ENCODE assay signal across 8 cellular contexts in genomic region chr13:32381539-32381938, GRCh38. TPM values are rescaled to one million over a fixed set of nuclear protein-coding genes. Genes with fewer than 3 reads are reported as not detected.
DNase-seq lines count a peak whose midpoint lies in the region; ATAC-seq and TF ChIP-seq lines count a peak whose summit lies in the region.

No MANE protein-coding gene starts in this region.

- H2AFZ ChIP-seq in Loucy (ENCODE audit: low read length): no peak overlapping the region

- H3K9me3 ChIP-seq in Loucy (ENCODE audit: insufficient read depth, low read depth, low read length) (no peaks in the 10 kb centered on the region), right lobe of liver (no peaks in the 10 kb centered on the region)

- no peaks in the 10 kb centered on the region for H3K9me3 Mint-ChIP-seq in chondrocyte (ENCODE audit: low read depth)

- WGBS in right lobe of liver (ENCODE audit: insufficient coverage, low coverage, low lambda C conversion rate, missing lambda C conversion rate): 42% methylated on average over 3 of the region's 3 CpGs

- H3K9ac ChIP-seq in Loucy (ENCODE audit: low read depth, low read length, poor library complexity, severe bottlenecking): no peak overlapping the region

- H3K27me3 ChIP-seq in Loucy (ENCODE audit: insufficient read depth, low read length, poor library complexity, severe bottlenecking): no peaks in the 10 kb centered on the region
- H3K27me3 ChIP-seq in right lobe of liver: no peaks in the 10 kb centered on the region

- no peak overlapping the region for H3K4me2 ChIP-seq in Loucy (ENCODE audit: low read depth, low read length, poor library complexity, severe bottlenecking)

- no peaks in the 10 kb centered on the region for H3K4me1 ChIP-seq in Loucy (ENCODE audit: insufficient read depth, low read length, poor library complexity, severe bottlenecking)
- H3K4me1 ChIP-seq in right lobe of liver: no peaks in the 10 kb centered on the region

- H3K4me3 ChIP-seq in Loucy (ENCODE audit: low read length, poor library complexity, severe bottlenecking): no peak overlapping the region
- H3K4me3 ChIP-seq in right lobe of liver: no peak overlapping the region

- H3K4me1 Mint-ChIP-seq in chondrocyte (ENCODE audit: low read depth): no peaks in the 10 kb centered on the region

- TF ChIP-seq POLR2A in right lobe of liver (IDR thresholded peaks at IDR 0.05): no peak

- intact Hi-C loops in right lobe of liver (cut with DNase I): no loop called here

- no peaks in the 10 kb centered on the region for H4K20me1 ChIP-seq in Loucy (ENCODE audit: insufficient read depth, low read length, poor library complexity, severe bottlenecking)

- H3K9me2 ChIP-seq in Loucy (replicated peaks; ENCODE audit: low read depth, low read length): no peaks in the 10 kb centered on the region

- no peak overlapping the region for H3K27ac ChIP-seq in right lobe of liver

- DNase-seq in DMS 273 (lab: John Stamatoyannopoulos, UW; ENCODE audit: unreplicated experiment): peak; percentile 2
- DNase-seq in DMS 273 treated with DMSO at 0.1 percent for 48 hours (lab: John Stamatoyannopoulos, UW): no peak
- no peak for DNase-seq in chondrocyte (ENCODE audit: low spot score)
- no peak for DNase-seq in right lobe of liver
- no peak for DNase-seq in SKM-1 (lab: John Stamatoyannopoulos, UW; ENCODE audit: unreplicated experiment)

- no peaks in the 10 kb centered on the region for H3F3A ChIP-seq in Loucy (ENCODE audit: low read depth)

- peak; percentile 95 to 98 (median 97) for ATAC-seq in right lobe of liver
- no peak for ATAC-seq in GM21717 (IDR thresholded peaks at IDR 0.05; ENCODE audit: unreplicated experiment)
- ATAC-seq in GM18868 (IDR thresholded peaks at IDR 0.05; ENCODE audit: unreplicated experiment): no peak

- no peak overlapping the region for H3K27ac Mint-ChIP-seq in chondrocyte (ENCODE audit: unreplicated experiment)

- H3K4me3 Mint-ChIP-seq in chondrocyte (ENCODE audit: unreplicated experiment): no peak overlapping the region

- H3K27me3 Mint-ChIP-seq in chondrocyte (ENCODE audit: low read depth): no peaks in the 10 kb centered on the region

- H3K79me2 ChIP-seq in Loucy (ENCODE audit: insufficient read depth, low read length): no peaks in the 10 kb centered on the region

- H3K36me3 ChIP-seq in Loucy (ENCODE audit: insufficient read depth, low read length): peaks cover 74% of the 10 kb centered on the region; the same call in 1 of the 2 replicates
- H3K36me3 ChIP-seq in right lobe of liver: no peaks in the 10 kb centered on the region

- no peaks in the 10 kb centered on the region for H3K36me3 Mint-ChIP-seq in chondrocyte (ENCODE audit: low read depth)

- TF ChIP-seq CTCF in Loucy (conservative IDR thresholded peaks at IDR 0.05; ENCODE audit: low read length) (peak; percentile 70), chondrocyte (IDR thresholded peaks at IDR 0.05) (peak; percentile 75), right lobe of liver (IDR thresholded peaks at IDR 0.05) (peak; percentile 56 to 69 (median 66))

RNA-seq across cellular contexts. Expression of gene N4BP2L1, which starts 46.4 kb away (rescaled TPM):
- 3.3 to 3.9 TPM (median 3.7 TPM) in 3 replicates for total RNA-seq in chondrocyte
- total RNA-seq in right lobe of liver: 10 to 100 TPM; 17.4 to 56.9 (median 26.5) TPM

Comparison
In these comparisons a context has a peak if more than half of its experiments do, and no peak if none do; other contexts are left out.
1. ATAC-seq: peak in right lobe of liver (4 of 4); none in GM21717 (single experiment) and GM18868 (single experiment).
2. Peak in every context shown above with its lines, with median percentiles within 50 percentile points of each other: CTCF ChIP-seq.